ENCODE assay signal across 2 cellular contexts in the genomic region with DNA sequence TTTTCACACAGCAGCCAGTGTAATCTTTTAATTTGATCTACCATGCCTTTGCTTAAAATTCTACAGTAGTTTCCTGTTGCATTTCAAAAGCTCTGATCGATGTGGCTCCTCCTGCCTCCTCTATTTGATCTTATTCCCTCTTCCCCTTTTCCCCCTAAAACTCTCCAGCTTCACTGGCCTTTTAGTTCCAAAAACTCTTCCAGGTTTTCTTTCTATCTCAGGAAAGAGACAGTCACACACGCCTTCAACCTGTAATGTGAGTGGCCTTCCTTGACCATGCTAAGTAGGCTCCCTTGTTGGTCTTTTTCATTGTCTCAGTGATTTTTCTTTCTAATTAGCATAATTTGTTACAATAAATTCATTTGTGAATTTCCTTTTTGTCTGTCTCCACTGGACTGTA.
TF ChIP-seq lines count a peak whose summit lies in the region.

No MANE protein-coding gene starts in this region.

TF ChIP-seq in A549, 52 proteins besides CTCF, POLR2A, EP300 and RAD21 (continued from another document):
- TF ChIP-seq, protein P1, sequence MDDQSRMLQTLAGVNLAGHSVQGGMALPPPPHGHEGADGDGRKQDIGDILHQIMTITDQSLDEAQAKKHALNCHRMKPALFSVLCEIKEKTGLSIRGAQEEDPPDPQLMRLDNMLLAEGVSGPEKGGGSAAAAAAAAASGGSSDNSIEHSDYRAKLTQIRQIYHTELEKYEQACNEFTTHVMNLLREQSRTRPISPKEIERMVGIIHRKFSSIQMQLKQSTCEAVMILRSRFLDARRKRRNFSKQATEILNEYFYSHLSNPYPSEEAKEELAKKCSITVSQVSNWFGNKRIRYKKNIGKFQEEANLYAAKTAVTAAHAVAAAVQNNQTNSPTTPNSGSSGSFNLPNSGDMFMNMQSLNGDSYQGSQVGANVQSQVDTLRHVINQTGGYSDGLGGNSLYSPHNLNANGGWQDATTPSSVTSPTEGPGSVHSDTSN (IDR thresholded peaks at IDR 0.05) = no peak
- TF ChIP-seq BHLHE40 (IDR thresholded peaks at IDR 0.05; ENCODE audit: low read depth, low read length) (no peak), CHD2 (IDR thresholded peaks at IDR 0.05; ENCODE audit: low read length, partially characterized antibody) (no peak), CBX8 (IDR thresholded peaks at IDR 0.05) (no peak), RARB (CRISPR knock-in tag; IDR thresholded peaks at IDR 0.05) (no peak), FOSB (CRISPR knock-in tag; IDR thresholded peaks at IDR 0.05) (no peak)
- TF ChIP-seq, protein P2, sequence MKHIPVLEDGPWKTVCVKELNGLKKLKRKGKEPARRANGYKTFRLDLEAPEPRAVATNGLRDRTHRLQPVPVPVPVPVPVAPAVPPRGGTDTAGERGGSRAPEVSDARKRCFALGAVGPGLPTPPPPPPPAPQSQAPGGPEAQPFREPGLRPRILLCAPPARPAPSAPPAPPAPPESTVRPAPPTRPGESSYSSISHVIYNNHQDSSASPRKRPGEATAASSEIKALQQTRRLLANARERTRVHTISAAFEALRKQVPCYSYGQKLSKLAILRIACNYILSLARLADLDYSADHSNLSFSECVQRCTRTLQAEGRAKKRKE (CRISPR knock-in tag; IDR thresholded peaks at IDR 0.05; ENCODE audit: low read depth) = no peak

TF ChIP-seq in GM23338, 12 proteins besides CTCF, POLR2A, EP300 and RAD21 (continued from another document):
- TF ChIP-seq, protein P3, sequence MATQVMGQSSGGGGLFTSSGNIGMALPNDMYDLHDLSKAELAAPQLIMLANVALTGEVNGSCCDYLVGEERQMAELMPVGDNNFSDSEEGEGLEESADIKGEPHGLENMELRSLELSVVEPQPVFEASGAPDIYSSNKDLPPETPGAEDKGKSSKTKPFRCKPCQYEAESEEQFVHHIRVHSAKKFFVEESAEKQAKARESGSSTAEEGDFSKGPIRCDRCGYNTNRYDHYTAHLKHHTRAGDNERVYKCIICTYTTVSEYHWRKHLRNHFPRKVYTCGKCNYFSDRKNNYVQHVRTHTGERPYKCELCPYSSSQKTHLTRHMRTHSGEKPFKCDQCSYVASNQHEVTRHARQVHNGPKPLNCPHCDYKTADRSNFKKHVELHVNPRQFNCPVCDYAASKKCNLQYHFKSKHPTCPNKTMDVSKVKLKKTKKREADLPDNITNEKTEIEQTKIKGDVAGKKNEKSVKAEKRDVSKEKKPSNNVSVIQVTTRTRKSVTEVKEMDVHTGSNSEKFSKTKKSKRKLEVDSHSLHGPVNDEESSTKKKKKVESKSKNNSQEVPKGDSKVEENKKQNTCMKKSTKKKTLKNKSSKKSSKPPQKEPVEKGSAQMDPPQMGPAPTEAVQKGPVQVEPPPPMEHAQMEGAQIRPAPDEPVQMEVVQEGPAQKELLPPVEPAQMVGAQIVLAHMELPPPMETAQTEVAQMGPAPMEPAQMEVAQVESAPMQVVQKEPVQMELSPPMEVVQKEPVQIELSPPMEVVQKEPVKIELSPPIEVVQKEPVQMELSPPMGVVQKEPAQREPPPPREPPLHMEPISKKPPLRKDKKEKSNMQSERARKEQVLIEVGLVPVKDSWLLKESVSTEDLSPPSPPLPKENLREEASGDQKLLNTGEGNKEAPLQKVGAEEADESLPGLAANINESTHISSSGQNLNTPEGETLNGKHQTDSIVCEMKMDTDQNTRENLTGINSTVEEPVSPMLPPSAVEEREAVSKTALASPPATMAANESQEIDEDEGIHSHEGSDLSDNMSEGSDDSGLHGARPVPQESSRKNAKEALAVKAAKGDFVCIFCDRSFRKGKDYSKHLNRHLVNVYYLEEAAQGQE (IDR thresholded peaks at IDR 0.05; ENCODE audit: unreplicated experiment) = no peak
- TF ChIP-seq, protein P4, sequence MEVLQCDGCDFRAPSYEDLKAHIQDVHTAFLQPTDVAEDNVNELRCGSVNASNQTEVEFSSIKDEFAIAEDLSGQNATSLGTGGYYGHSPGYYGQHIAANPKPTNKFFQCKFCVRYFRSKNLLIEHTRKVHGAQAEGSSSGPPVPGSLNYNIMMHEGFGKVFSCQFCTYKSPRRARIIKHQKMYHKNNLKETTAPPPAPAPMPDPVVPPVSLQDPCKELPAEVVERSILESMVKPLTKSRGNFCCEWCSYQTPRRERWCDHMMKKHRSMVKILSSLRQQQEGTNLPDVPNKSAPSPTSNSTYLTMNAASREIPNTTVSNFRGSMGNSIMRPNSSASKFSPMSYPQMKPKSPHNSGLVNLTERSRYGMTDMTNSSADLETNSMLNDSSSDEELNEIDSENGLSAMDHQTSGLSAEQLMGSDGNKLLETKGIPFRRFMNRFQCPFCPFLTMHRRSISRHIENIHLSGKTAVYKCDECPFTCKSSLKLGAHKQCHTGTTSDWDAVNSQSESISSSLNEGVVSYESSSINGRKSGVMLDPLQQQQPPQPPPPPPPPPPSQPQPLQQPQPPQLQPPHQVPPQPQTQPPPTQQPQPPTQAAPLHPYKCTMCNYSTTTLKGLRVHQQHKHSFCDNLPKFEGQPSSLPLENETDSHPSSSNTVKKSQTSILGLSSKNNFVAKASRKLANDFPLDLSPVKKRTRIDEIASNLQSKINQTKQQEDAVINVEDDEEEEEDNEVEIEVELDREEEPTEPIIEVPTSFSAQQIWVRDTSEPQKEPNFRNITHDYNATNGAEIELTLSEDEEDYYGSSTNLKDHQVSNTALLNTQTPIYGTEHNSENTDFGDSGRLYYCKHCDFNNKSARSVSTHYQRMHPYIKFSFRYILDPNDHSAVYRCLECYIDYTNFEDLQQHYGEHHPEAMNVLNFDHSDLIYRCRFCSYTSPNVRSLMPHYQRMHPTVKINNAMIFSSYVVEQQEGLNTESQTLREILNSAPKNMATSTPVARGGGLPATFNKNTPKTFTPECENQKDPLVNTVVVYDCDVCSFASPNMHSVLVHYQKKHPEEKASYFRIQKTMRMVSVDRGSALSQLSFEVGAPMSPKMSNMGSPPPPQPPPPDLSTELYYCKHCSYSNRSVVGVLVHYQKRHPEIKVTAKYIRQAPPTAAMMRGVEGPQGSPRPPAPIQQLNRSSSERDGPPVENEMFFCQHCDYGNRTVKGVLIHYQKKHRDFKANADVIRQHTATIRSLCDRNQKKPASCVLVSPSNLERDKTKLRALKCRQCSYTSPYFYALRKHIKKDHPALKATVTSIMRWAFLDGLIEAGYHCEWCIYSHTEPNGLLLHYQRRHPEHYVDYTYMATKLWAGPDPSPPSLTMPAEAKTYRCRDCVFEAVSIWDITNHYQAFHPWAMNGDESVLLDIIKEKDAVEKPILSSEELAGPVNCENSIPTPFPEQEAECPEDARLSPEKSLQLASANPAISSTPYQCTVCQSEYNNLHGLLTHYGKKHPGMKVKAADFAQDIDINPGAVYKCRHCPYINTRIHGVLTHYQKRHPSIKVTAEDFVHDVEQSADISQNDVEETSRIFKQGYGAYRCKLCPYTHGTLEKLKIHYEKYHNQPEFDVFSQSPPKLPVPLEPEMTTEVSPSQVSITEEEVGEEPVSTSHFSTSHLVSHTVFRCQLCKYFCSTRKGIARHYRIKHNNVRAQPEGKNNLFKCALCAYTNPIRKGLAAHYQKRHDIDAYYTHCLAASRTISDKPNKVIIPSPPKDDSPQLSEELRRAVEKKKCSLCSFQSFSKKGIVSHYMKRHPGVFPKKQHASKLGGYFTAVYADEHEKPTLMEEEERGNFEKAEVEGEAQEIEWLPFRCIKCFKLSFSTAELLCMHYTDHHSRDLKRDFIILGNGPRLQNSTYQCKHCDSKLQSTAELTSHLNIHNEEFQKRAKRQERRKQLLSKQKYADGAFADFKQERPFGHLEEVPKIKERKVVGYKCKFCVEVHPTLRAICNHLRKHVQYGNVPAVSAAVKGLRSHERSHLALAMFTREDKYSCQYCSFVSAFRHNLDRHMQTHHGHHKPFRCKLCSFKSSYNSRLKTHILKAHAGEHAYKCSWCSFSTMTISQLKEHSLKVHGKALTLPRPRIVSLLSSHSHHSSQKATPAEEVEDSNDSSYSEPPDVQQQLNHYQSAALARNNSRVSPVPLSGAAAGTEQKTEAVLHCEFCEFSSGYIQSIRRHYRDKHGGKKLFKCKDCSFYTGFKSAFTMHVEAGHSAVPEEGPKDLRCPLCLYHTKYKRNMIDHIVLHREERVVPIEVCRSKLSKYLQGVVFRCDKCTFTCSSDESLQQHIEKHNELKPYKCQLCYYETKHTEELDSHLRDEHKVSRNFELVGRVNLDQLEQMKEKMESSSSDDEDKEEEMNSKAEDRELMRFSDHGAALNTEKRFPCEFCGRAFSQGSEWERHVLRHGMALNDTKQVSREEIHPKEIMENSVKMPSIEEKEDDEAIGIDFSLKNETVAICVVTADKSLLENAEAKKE (CRISPR knock-in tag; IDR thresholded peaks at IDR 0.05) = no peak
- no peak for TF ChIP-seq ZNF331 (CRISPR knock-in tag; IDR thresholded peaks at IDR 0.05; ENCODE audit: low read depth)
- TF ChIP-seq NANOG (IDR thresholded peaks at IDR 0.05; ENCODE audit: borderline replicate concordance) = no peak
- TF ChIP-seq ZNF114 (CRISPR knock-in tag; IDR thresholded peaks at IDR 0.05) = no peak
- no peak for TF ChIP-seq EZH2 (IDR thresholded peaks at IDR 0.05; ENCODE audit: low read depth, unreplicated experiment)
- no peak for TF ChIP-seq POLR2AphosphoS5 (IDR thresholded peaks at IDR 0.05; ENCODE audit: low read depth)
- TF ChIP-seq EZH2phosphoT487 (IDR thresholded peaks at IDR 0.05; ENCODE audit: unreplicated experiment) = no peak
- TF ChIP-seq, protein P5, sequence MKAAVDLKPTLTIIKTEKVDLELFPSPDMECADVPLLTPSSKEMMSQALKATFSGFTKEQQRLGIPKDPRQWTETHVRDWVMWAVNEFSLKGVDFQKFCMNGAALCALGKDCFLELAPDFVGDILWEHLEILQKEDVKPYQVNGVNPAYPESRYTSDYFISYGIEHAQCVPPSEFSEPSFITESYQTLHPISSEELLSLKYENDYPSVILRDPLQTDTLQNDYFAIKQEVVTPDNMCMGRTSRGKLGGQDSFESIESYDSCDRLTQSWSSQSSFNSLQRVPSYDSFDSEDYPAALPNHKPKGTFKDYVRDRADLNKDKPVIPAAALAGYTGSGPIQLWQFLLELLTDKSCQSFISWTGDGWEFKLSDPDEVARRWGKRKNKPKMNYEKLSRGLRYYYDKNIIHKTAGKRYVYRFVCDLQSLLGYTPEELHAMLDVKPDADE (IDR thresholded peaks at IDR 0.05) = no peak
- no peak for TF ChIP-seq JUNB (IDR thresholded peaks at IDR 0.05; ENCODE audit: unreplicated experiment)
- no peak for TF ChIP-seq STAT1 (IDR thresholded peaks at IDR 0.05; ENCODE audit: unreplicated experiment)
